Comparison of ENCODE assay signal across 8 cellular contexts in the genomic region with DNA sequence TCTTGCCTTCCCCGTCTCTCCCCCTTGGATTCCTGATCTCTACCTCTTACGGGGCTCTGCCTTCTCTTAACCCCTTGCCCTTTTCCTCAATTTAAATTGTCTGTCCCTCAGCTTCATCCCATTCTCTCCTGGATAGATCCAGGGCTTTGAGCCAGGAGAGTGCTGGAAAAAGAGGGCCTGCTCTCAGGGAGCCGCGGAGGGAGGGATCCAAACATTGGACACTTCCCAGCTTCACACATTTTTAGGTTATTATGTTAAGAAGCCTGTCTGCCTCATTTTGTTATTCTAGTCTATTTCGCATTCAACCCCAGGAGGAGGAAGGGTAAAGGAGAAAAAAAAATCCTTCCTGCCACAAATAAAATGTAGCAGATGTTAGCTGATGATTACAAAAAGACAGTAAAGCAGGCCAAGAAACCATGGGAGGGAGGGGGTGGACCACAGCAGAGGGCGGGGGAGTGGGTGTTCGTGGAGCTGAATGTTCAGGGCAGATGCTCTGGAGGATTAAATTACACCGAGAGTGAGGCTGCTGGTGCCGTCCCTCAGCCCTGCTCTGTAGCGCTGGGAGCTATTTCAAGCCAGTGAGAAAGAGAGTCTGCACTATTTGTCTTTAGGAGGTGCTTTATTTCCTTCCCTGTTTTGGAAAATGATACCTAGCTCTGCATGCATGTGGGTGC.
DNase-seq lines count a peak whose midpoint lies in the region; ATAC-seq and TF ChIP-seq lines count a peak whose summit lies in the region.

No MANE protein-coding gene starts in this region.

- H3K4me3 ChIP-seq in BLaER1 (no peak overlapping the region), Caco-2 (ENCODE audit: low read depth, low read length) (no peak overlapping the region)

- H3K27ac Mint-ChIP-seq in osteocyte (ENCODE audit: unreplicated experiment) (peak overlapping the region; percentile 93), Caco-2 (ENCODE audit: unreplicated experiment) (no peak overlapping the region)
- H3K27ac Mint-ChIP-seq in stimulated activated effector memory CD8-positive, alpha-beta T cell treated with anti-CD3 and anti-CD28 coated beads, Interleukin-12 subunit alpha, Interleukin-12 subunit beta, amount 100 ng/mL, for 72 hours, result no peak overlapping the region

- peaks cover 13% of the 10 kb centered on the region for H3K4me1 ChIP-seq in BLaER1
- peaks cover 6% of the 10 kb centered on the region for H3K4me1 ChIP-seq in Caco-2

- H3K27me3 Mint-ChIP-seq in osteocyte (ENCODE audit: unreplicated experiment) (peaks cover 8% of the 10 kb centered on the region), Caco-2 (ENCODE audit: insufficient read depth, unreplicated experiment) (no peaks in the 10 kb centered on the region)

- H3K36me3 ChIP-seq in BLaER1, result no peaks in the 10 kb centered on the region
- H3K36me3 ChIP-seq in Caco-2 (ENCODE audit: control insufficient read depth, insufficient read depth, low read length), result no peaks in the 10 kb centered on the region

- H3K4me1 Mint-ChIP-seq in osteocyte (ENCODE audit: unreplicated experiment) (peaks cover 55% of the 10 kb centered on the region), Caco-2 (ENCODE audit: low read depth, unreplicated experiment) (peaks cover 19% of the 10 kb centered on the region)
- no peaks in the 10 kb centered on the region for H3K4me1 Mint-ChIP-seq in stimulated activated effector memory CD8-positive, alpha-beta T cell treated with anti-CD3 and anti-CD28 coated beads, Interleukin-12 subunit alpha, Interleukin-12 subunit beta, amount 100 ng/mL, for 72 hours

- no peaks in the 10 kb centered on the region for H3K9me3 ChIP-seq in BLaER1
- H3K9me3 ChIP-seq in Caco-2, result no peaks in the 10 kb centered on the region

- TF ChIP-seq CTCF in osteocyte (IDR thresholded peaks at IDR 0.05), result no peak
- no peak for TF ChIP-seq CTCF in Caco-2 (IDR thresholded peaks at IDR 0.05; ENCODE audit: insufficient read depth in 1 of 2, low read depth in 1 of 2, low read length in 1 of 2, severe bottlenecking in 1 of 2, unreplicated experiment in 1 of 2)

- DNase-seq in Kasumi-1 (lab: John Stamatoyannopoulos, UW), result peak; percentile 92
- DNase-seq in fibroblast of peridontal ligament (ENCODE audit: extremely low read depth), result peak; percentile 98
- DNase-seq in osteocyte (ENCODE audit: extremely low spot score, unreplicated experiment), result peak; percentile 92
- DNase-seq in stimulated activated effector memory CD8-positive, alpha-beta T cell treated with anti-CD3 and anti-CD28 coated beads, Interleukin-12 subunit alpha, Interleukin-12 subunit beta, amount 100 ng/mL, for 72 hours (ENCODE audit: low spot score in 2 of 2), result no peak
- DNase-seq in Caco-2, result no peak

- peak overlapping the region; percentile 36 for H3K4me3 Mint-ChIP-seq in osteocyte (ENCODE audit: unreplicated experiment)
- no peak overlapping the region for H3K4me3 Mint-ChIP-seq in stimulated activated effector memory CD8-positive, alpha-beta T cell treated with anti-CD3 and anti-CD28 coated beads, Interleukin-12 subunit alpha, Interleukin-12 subunit beta, amount 100 ng/mL, for 72 hours
- H3K4me3 Mint-ChIP-seq in Caco-2 (ENCODE audit: unreplicated experiment), result no peak overlapping the region

- POLR2A ChIA-PET in Caco-2 (lab: Charles Lee), result interaction anchor here (0.5 kb wide), 1 partner anchor 52 kb away, joined by 3 read pairs; no protein-coding TSS in a partner anchor

- no peaks in the 10 kb centered on the region for H3K36me3 Mint-ChIP-seq in osteocyte (ENCODE audit: unreplicated experiment)
- no peaks in the 10 kb centered on the region for H3K36me3 Mint-ChIP-seq in stimulated activated effector memory CD8-positive, alpha-beta T cell treated with anti-CD3 and anti-CD28 coated beads, Interleukin-12 subunit alpha, Interleukin-12 subunit beta, amount 100 ng/mL, for 72 hours
- no peaks in the 10 kb centered on the region for H3K36me3 Mint-ChIP-seq in Caco-2 (ENCODE audit: insufficient read depth, unreplicated experiment)

- H3K9ac ChIP-seq in BLaER1, result no peak overlapping the region

- CTCF ChIA-PET in Caco-2 (lab: Charles Lee), result interaction anchor here (1.1 to 2.6 kb wide), 2 partner anchors 15 to 85 kb away, joined by 6 to 9 read pairs; no protein-coding TSS in a partner anchor

- no peaks in the 10 kb centered on the region for H3K27me3 ChIP-seq in BLaER1
- H3K27me3 ChIP-seq in Caco-2 (replicated peaks; ENCODE audit: control insufficient read depth, insufficient read depth, low read length), result no peaks in the 10 kb centered on the region

- peak; percentile 92 for ATAC-seq in SK-N-SH treated with all-trans-retinoic acid at 6 μM for 48 hours
- ATAC-seq in stimulated activated effector memory CD8-positive, alpha-beta T cell treated with anti-CD3 and anti-CD28 coated beads, Interleukin-12 subunit alpha, Interleukin-12 subunit beta, amount 100 ng/mL, for 72 hours, result no peak
- ATAC-seq in GM19397 (IDR thresholded peaks at IDR 0.05; ENCODE audit: unreplicated experiment), result no peak

- no peaks in the 10 kb centered on the region for H4K20me1 ChIP-seq in BLaER1

- BruUV-seq in Caco-2 (replicated peaks; lab: Mats Ljungman, UMichigan), result no TSS peak

- intact Hi-C loops in Caco-2 (cut with micrococcal nuclease; ENCODE audit: unreplicated experiment), result no loop called here

- H3K9me3 Mint-ChIP-seq in osteocyte (ENCODE audit: unreplicated experiment) (no peaks in the 10 kb centered on the region), Caco-2 (ENCODE audit: unreplicated experiment) (no peaks in the 10 kb centered on the region)
- H3K9me3 Mint-ChIP-seq in stimulated activated effector memory CD8-positive, alpha-beta T cell treated with anti-CD3 and anti-CD28 coated beads, Interleukin-12 subunit alpha, Interleukin-12 subunit beta, amount 100 ng/mL, for 72 hours, result no peaks in the 10 kb centered on the region

- H3K4me2 ChIP-seq in BLaER1, result peak overlapping the region; percentile 34

- H3K27ac ChIP-seq in BLaER1, result no peak overlapping the region

TF ChIP-seq in SK-N-SH treated with all-trans-retinoic acid at 6 μM for 48 hours, 23 proteins besides CTCF, POLR2A, EP300 and RAD21:
- TF ChIP-seq TSHZ2 (CRISPR knock-in tag; IDR thresholded peaks at IDR 0.05), result no peak
- no peak for TF ChIP-seq ARNTL (CRISPR knock-in tag; IDR thresholded peaks at IDR 0.05; ENCODE audit: borderline replicate concordance, low read depth)
- TF ChIP-seq TCF4 (CRISPR knock-in tag; IDR thresholded peaks at IDR 0.05; ENCODE audit: borderline replicate concordance), result no peak
- no peak for TF ChIP-seq PPARA (CRISPR knock-in tag; IDR thresholded peaks at IDR 0.05; ENCODE audit: borderline replicate concordance)
- no peak for TF ChIP-seq CREB5 (CRISPR knock-in tag; IDR thresholded peaks at IDR 0.05; ENCODE audit: low read depth)
- TF ChIP-seq ZFP3 (CRISPR knock-in tag; IDR thresholded peaks at IDR 0.05), result no peak
- TF ChIP-seq ZNF70 (CRISPR knock-in tag; IDR thresholded peaks at IDR 0.05), result peak; percentile 79; the same call in 1 of the 2 replicates

Comparison
In these comparisons a context has a peak if more than half of its experiments do, and no peak if none do; other contexts are left out.
1. DNase-seq: peak in Kasumi-1 (2 of 2), fibroblast of peridontal ligament (single experiment) and osteocyte (single experiment); none in stimulated activated effector memory CD8-positive, alpha-beta T cell treated with anti-CD3 and anti-CD28 coated beads, Interleukin-12 subunit alpha, Interleukin-12 subunit beta, amount 100 ng/mL, for 72 hours (0 of 2) and Caco-2 (0 of 2).